In the genomic region with DNA sequence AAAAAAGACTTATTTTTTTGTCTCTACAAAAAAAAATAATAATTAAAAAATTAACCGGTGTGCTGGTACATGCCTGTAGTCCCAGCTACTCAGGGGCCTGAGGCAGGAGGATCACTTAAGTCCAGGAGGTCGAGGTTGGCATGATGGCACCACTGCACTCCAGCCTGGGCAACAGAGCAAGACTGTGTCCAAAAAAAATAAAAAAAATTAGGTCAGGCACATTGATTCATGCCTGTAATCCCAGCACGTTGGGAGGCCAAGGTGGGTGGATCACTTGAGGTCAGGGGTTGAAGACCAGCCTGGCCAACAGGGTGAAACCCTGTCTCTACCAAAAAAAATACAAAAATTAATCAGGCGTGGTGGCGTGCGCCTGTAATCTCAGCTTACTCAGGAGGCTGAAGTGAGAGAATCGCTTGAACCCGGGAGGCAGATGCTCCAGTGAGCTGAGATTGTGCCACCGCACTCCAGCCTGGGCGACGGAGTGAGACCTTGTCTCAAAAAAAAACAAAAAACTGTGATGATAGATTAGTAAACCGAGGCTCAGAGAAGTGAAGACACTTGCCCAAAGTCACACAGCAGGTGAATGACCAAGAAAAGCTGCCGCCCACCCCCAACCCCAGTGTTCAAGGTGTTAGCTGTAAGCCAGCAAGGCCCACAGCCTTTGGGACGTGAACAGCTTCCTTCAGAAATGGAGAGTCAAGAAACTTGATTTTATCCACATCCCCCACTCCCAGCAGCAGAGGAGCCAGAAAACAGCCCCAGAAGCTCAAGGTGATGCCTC, we compare ENCODE assay signal across 2 cellular contexts.
TF ChIP-seq lines count a peak whose summit lies in the region.

No MANE protein-coding gene starts in this region.

TF ChIP-seq in K562, 482 proteins besides CTCF, POLR2A, EP300 and RAD21:
- TF ChIP-seq ZNF57 (CRISPR knock-in tag; IDR thresholded peaks at IDR 0.05) (no peak), ADNP (tag; IDR thresholded peaks at IDR 0.05) (peak; percentile 83), KDM1A (IDR thresholded peaks at IDR 0.05) (peak; percentile 67 to 87), HDAC1 (IDR thresholded peaks at IDR 0.05) (0 out of 4 replicates have a peak, but pooled peaks of 1 of the 2 experiments have one; percentile 19), PTBP1 (IDR thresholded peaks at IDR 0.05; ENCODE audit: low read depth, low read length) (0 out of 2 replicates have a peak, but pooled peaks have one; percentile 76), RBM25 (IDR thresholded peaks at IDR 0.05; ENCODE audit: low read depth, low read length, severe bottlenecking) (peak; percentile 79), RCOR1 (IDR thresholded peaks at IDR 0.05; ENCODE audit: borderline replicate concordance in 1 of 2, low read depth in 2 of 2, low read length in 2 of 2) (peak in 1 of 2 experiments; percentile 67; a peak in 1 of 4 replicates), SMARCA5 (IDR thresholded peaks at IDR 0.05) (peak; percentile 91), HDAC6 (IDR thresholded peaks at IDR 0.05; ENCODE audit: low read depth, low read length) (no peak), POLR3G (IDR thresholded peaks at IDR 0.05; ENCODE audit: extremely low read depth, insufficient read length, insufficient replicate concordance) (no peak), BCOR (IDR thresholded peaks at IDR 0.05) (peak; percentile 98), YBX1 (IDR thresholded peaks at IDR 0.05) (no peak), CBX1 (IDR thresholded peaks at IDR 0.05; ENCODE audit: low read depth) (peak; percentile 29; the same call in 1 of the 2 replicates), ZFP36 (IDR thresholded peaks at IDR 0.05; ENCODE audit: low read depth, low read length, partially characterized antibody) (peak; percentile 88), HDAC2 (IDR thresholded peaks at IDR 0.05) (peak; percentile 81), FOXK1 (CRISPR knock-in tag; IDR thresholded peaks at IDR 0.05; ENCODE audit: borderline replicate concordance) (no peak)
- TF ChIP-seq, protein P1, sequence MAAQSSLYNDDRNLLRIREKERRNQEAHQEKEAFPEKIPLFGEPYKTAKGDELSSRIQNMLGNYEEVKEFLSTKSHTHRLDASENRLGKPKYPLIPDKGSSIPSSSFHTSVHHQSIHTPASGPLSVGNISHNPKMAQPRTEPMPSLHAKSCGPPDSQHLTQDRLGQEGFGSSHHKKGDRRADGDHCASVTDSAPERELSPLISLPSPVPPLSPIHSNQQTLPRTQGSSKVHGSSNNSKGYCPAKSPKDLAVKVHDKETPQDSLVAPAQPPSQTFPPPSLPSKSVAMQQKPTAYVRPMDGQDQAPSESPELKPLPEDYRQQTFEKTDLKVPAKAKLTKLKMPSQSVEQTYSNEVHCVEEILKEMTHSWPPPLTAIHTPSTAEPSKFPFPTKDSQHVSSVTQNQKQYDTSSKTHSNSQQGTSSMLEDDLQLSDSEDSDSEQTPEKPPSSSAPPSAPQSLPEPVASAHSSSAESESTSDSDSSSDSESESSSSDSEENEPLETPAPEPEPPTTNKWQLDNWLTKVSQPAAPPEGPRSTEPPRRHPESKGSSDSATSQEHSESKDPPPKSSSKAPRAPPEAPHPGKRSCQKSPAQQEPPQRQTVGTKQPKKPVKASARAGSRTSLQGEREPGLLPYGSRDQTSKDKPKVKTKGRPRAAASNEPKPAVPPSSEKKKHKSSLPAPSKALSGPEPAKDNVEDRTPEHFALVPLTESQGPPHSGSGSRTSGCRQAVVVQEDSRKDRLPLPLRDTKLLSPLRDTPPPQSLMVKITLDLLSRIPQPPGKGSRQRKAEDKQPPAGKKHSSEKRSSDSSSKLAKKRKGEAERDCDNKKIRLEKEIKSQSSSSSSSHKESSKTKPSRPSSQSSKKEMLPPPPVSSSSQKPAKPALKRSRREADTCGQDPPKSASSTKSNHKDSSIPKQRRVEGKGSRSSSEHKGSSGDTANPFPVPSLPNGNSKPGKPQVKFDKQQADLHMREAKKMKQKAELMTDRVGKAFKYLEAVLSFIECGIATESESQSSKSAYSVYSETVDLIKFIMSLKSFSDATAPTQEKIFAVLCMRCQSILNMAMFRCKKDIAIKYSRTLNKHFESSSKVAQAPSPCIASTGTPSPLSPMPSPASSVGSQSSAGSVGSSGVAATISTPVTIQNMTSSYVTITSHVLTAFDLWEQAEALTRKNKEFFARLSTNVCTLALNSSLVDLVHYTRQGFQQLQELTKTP (IDR thresholded peaks at IDR 0.05; ENCODE audit: low read depth in 1 of 2, partially characterized antibody in 2 of 2) = no peak

TF ChIP-seq in liver, 16 proteins besides CTCF, POLR2A, EP300 and RAD21:
- TF ChIP-seq FOXA1 (IDR thresholded peaks at IDR 0.05) (no peak), YY1 (IDR thresholded peaks at IDR 0.05) (peak; percentile 60), HNF4G (IDR thresholded peaks at IDR 0.05) (peak; percentile 27), FOXA2 (IDR thresholded peaks at IDR 0.05) (no peak), RXRA (IDR thresholded peaks at IDR 0.05) (peak; percentile 81 to 86), TAF1 (conservative IDR thresholded peaks at IDR 0.05) (no peak), REST (IDR thresholded peaks at IDR 0.05) (peak; percentile 14), JUND (IDR thresholded peaks at IDR 0.05) (no peak), HNF4A (conservative IDR thresholded peaks at IDR 0.05) (peak; percentile 69), SP1 (IDR thresholded peaks at IDR 0.05) (peak; percentile 56), GABPA (IDR thresholded peaks at IDR 0.05 in 1 of 2, conservative IDR thresholded peaks at IDR 0.05 in 1 of 2) (no peak), NR2F2 (IDR thresholded peaks at IDR 0.05) (peak; percentile 18), EGR1 (IDR thresholded peaks at IDR 0.05; ENCODE audit: low read depth in 2 of 2) (no peak)
- TF ChIP-seq, protein P2, sequence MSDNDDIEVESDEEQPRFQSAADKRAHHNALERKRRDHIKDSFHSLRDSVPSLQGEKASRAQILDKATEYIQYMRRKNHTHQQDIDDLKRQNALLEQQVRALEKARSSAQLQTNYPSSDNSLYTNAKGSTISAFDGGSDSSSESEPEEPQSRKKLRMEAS (IDR thresholded peaks at IDR 0.05) = no peak
- TF ChIP-seq, protein P3, sequence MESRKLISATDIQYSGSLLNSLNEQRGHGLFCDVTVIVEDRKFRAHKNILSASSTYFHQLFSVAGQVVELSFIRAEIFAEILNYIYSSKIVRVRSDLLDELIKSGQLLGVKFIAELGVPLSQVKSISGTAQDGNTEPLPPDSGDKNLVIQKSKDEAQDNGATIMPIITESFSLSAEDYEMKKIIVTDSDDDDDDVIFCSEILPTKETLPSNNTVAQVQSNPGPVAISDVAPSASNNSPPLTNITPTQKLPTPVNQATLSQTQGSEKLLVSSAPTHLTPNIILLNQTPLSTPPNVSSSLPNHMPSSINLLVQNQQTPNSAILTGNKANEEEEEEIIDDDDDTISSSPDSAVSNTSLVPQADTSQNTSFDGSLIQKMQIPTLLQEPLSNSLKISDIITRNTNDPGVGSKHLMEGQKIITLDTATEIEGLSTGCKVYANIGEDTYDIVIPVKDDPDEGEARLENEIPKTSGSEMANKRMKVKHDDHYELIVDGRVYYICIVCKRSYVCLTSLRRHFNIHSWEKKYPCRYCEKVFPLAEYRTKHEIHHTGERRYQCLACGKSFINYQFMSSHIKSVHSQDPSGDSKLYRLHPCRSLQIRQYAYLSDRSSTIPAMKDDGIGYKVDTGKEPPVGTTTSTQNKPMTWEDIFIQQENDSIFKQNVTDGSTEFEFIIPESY (IDR thresholded peaks at IDR 0.05) = no peak
- TF ChIP-seq, protein P4, sequence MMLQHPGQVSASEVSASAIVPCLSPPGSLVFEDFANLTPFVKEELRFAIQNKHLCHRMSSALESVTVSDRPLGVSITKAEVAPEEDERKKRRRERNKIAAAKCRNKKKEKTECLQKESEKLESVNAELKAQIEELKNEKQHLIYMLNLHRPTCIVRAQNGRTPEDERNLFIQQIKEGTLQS (IDR thresholded peaks at IDR 0.05) = no peak
